24 cellular contexts compared by ENCODE assay signal in the genomic region with DNA sequence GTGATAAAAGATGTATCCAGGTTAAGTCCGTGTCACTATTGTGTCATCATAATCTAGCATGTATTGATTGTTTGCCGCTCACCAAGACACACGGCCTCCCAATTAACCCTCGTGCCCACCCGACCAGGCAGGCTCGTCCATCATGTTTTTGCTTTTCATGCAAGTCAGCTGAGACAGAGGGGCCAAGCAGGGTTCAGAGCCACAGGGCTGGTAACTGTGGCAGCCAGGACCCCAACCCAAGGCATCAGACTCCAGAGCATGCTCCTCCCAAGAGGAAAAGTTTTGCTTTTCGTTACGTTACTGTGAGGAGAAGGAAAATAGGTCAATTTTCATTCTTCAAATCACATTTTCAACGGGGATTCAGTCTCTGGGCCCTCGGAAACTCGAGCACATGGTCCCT.
A peak's percentile ranks its signal among the peaks of the same experiment; 100 is the strongest.
DNase-seq lines count a peak whose midpoint lies in the region; ATAC-seq, FAIRE-seq and TF ChIP-seq lines count a peak whose summit lies in the region.
"Had no signal": no experiment of that assay in that cellular context is flagged by ENCODE, and none has a peak within 500 bp of the region (broad histone marks: within the 10 kb centered on the region; RNA-seq: fewer than 3 reads in every experiment).

No MANE protein-coding gene starts in this region.

- H3K9me3 ChIP-seq in heart left ventricle (no peaks in the 10 kb centered on the region), esophagus muscularis mucosa (no peaks in the 10 kb centered on the region), neural progenitor cell (ENCODE audit: low read depth) (no peaks in the 10 kb centered on the region)
- H3K9me3 ChIP-seq in CD8-positive, alpha-beta T cell (ENCODE audit: low read length), result no peaks in the 10 kb centered on the region
- H3K9me3 ChIP-seq: BLaER1 had no signal

- DNase-seq in cardiac septum (ENCODE audit: low spot score) (peak; percentile 24), heart left ventricle (no peak), esophagus muscularis mucosa (ENCODE audit: extremely low spot score) (peak; percentile 77), neural progenitor cell (ENCODE audit: low spot score) (no peak), retina (peak; percentile 75), HTR-8/SVneo (ENCODE audit: insufficient read length, low spot score) (no peak)
- DNase-seq in CD8-positive, alpha-beta T cell, result no peak
- DNase-seq: CD4-positive, CD25-positive, alpha-beta regulatory T cell; CD8-positive, alpha-beta memory T cell; DMS 273 treated with DMSO at 0.1 percent for 48 hours; DMS79; EL; GDM1; GM23248; H9 had no signal

- no peaks in the 10 kb centered on the region for H3K9me3 Mint-ChIP-seq in neural progenitor cell
- no peaks in the 10 kb centered on the region for H3K9me3 Mint-ChIP-seq in CD8-positive, alpha-beta T cell
- H3K9me3 Mint-ChIP-seq: CD4-positive, CD25-positive, alpha-beta regulatory T cell; CD8-positive, alpha-beta memory T cell; H9 had no signal

- H3K4me1 Mint-ChIP-seq in neural progenitor cell, result peaks cover 21% of the 10 kb centered on the region
- no peaks in the 10 kb centered on the region for H3K4me1 Mint-ChIP-seq in CD8-positive, alpha-beta T cell (ENCODE audit: low read depth)
- H3K4me1 Mint-ChIP-seq: CD4-positive, CD25-positive, alpha-beta regulatory T cell; CD8-positive, alpha-beta memory T cell had no signal

- TF ChIP-seq POLR2A in heart left ventricle (IDR thresholded peaks at IDR 0.05) (no peak), esophagus muscularis mucosa (IDR thresholded peaks at IDR 0.05; ENCODE audit: low read depth) (no peak)

- no peak for TF ChIP-seq EP300 in esophagus muscularis mucosa (IDR thresholded peaks at IDR 0.05)

- H3K4me2 ChIP-seq in neural progenitor cell, result no peak overlapping the region
- H3K4me2 ChIP-seq: BLaER1 had no signal

- peak overlapping the region; percentile 33 for H3K27ac Mint-ChIP-seq in neural progenitor cell
- no peak overlapping the region for H3K27ac Mint-ChIP-seq in CD8-positive, alpha-beta T cell
- H3K27ac Mint-ChIP-seq: B cell; CD4-positive, CD25-positive, alpha-beta regulatory T cell; CD8-positive, alpha-beta memory T cell; H9 had no signal

- no peak overlapping the region for H3K9ac ChIP-seq in neural progenitor cell
- H3K9ac ChIP-seq: BLaER1, GM23248 had no signal

- H3K4me3 ChIP-seq in heart left ventricle (no peak overlapping the region), esophagus muscularis mucosa (no peak overlapping the region), neural progenitor cell (no peak overlapping the region)
- H3K4me3 ChIP-seq in CD8-positive, alpha-beta T cell (ENCODE audit: low read depth, low read length), result no peak overlapping the region
- H3K4me3 ChIP-seq: BLaER1, GM12878, GM23248 had no signal

- H3K4me3 Mint-ChIP-seq in neural progenitor cell, result no peak overlapping the region
- no peak overlapping the region for H3K4me3 Mint-ChIP-seq in CD8-positive, alpha-beta T cell
- H3K4me3 Mint-ChIP-seq: B cell; CD8-positive, alpha-beta memory T cell; H9 had no signal

- no peaks in the 10 kb centered on the region for H4K20me1 ChIP-seq in neural progenitor cell (ENCODE audit: low read depth)
- H4K20me1 ChIP-seq: BLaER1 had no signal

- peaks cover 9% of the 10 kb centered on the region for H3K27me3 Mint-ChIP-seq in neural progenitor cell (ENCODE audit: insufficient read depth, low read depth)
- H3K27me3 Mint-ChIP-seq in CD8-positive, alpha-beta T cell (ENCODE audit: low read depth), result no peaks in the 10 kb centered on the region
- H3K27me3 Mint-ChIP-seq: B cell had no signal

- no peak for FAIRE-seq in HTR-8/SVneo (lab: Jason Lieb, UNC)
- FAIRE-seq: A204.1, D721Med, GM12878 had no signal

- TF ChIP-seq CTCF in heart left ventricle (IDR thresholded peaks at IDR 0.05), result no peak
- TF ChIP-seq CTCF in esophagus muscularis mucosa (IDR thresholded peaks at IDR 0.05), result no peak
- no peak for TF ChIP-seq CTCF in neural progenitor cell (IDR thresholded peaks at IDR 0.05)
- TF ChIP-seq CTCF in CD8-positive, alpha-beta T cell (IDR thresholded peaks at IDR 0.05), result no peak

- ATAC-seq in heart left ventricle (no peak), GM18868 (IDR thresholded peaks at IDR 0.05; ENCODE audit: unreplicated experiment) (no peak)
- ATAC-seq in CD8-positive, alpha-beta T cell, result no peak
- ATAC-seq: GM12878, HCT116 had no signal

- POLR2A ChIA-PET in CD8-positive, alpha-beta T cell (lab: Charles Lee), result no interaction called here

- H3F3A ChIP-seq in neural progenitor cell (ENCODE audit: low read depth), result peaks cover 7% of the 10 kb centered on the region

- WGBS in heart left ventricle, 4 donors, result 64 to 78% (median 66%) methylated on average over 11 of the region's 11 CpGs
- 69% methylated on average over 11 of the region's 11 CpGs for WGBS in esophagus muscularis mucosa

- H3K79me2 ChIP-seq in neural progenitor cell (ENCODE audit: low read depth), result no peaks in the 10 kb centered on the region

- H3K4me1 ChIP-seq in heart left ventricle (no peaks in the 10 kb centered on the region), esophagus muscularis mucosa (no peaks in the 10 kb centered on the region), neural progenitor cell (peaks cover 12% of the 10 kb centered on the region)
- H3K4me1 ChIP-seq in CD8-positive, alpha-beta T cell (ENCODE audit: insufficient read depth, low read length), result no peaks in the 10 kb centered on the region
- H3K4me1 ChIP-seq: BLaER1 had no signal

- no peaks in the 10 kb centered on the region for H3K36me3 Mint-ChIP-seq in neural progenitor cell
- no peaks in the 10 kb centered on the region for H3K36me3 Mint-ChIP-seq in CD8-positive, alpha-beta T cell
- H3K36me3 Mint-ChIP-seq: CD4-positive, CD25-positive, alpha-beta regulatory T cell; CD8-positive, alpha-beta memory T cell had no signal

- H3K27me3 ChIP-seq in heart left ventricle (peaks cover 0 to 9% (median 0%) of the 10 kb centered on the region in 9 donors), esophagus muscularis mucosa (peaks cover 0 to 12% (median 0%) of the 10 kb centered on the region in 4 donors), neural progenitor cell (no peaks in the 10 kb centered on the region)
- H3K27me3 ChIP-seq in CD8-positive, alpha-beta T cell (ENCODE audit: insufficient read depth, low read length), result no peaks in the 10 kb centered on the region
- H3K27me3 ChIP-seq: BLaER1 had no signal

- H2AFZ ChIP-seq in neural progenitor cell (replicated peaks), result peak overlapping the region; percentile 26
- H2AFZ ChIP-seq: GM23248 had no signal

- H3K27ac ChIP-seq in heart left ventricle (no peak overlapping the region), esophagus muscularis mucosa (replicated peaks in 1 of 4) (no peak overlapping the region), neural progenitor cell (no peak overlapping the region)
- H3K27ac ChIP-seq in CD8-positive, alpha-beta T cell (ENCODE audit: low read depth, low read length), result no peak overlapping the region
- H3K27ac ChIP-seq: 22Rv1, BLaER1, C4-2B, GM23248 had no signal

- intact Hi-C loops in cardiac septum (cut with DNase I) (no loop called here), heart left ventricle (cut with DNase I) (no loop called here), esophagus muscularis mucosa (cut with DNase I) (no loop called here)
- intact Hi-C loops in CD8-positive, alpha-beta T cell (cut with DNase I, micrococcal nuclease), result no loop called here

- CTCF ChIA-PET in CD8-positive, alpha-beta T cell (lab: Charles Lee), result no interaction called here

- H3K36me3 ChIP-seq in heart left ventricle (no peaks in the 10 kb centered on the region), esophagus muscularis mucosa (no peaks in the 10 kb centered on the region), neural progenitor cell (no peaks in the 10 kb centered on the region)
- no peaks in the 10 kb centered on the region for H3K36me3 ChIP-seq in CD8-positive, alpha-beta T cell (ENCODE audit: insufficient read depth, low read length)
- H3K36me3 ChIP-seq: BLaER1 had no signal

Comparison
In these comparisons a context has a peak if more than half of its experiments do, and no peak if none do; other contexts are left out.
1. DNase-seq: peak in cardiac septum (single experiment), esophagus muscularis mucosa (single experiment) and retina (single experiment); none in heart left ventricle (0 of 5), neural progenitor cell (single experiment), HTR-8/SVneo (single experiment) and CD8-positive, alpha-beta T cell (0 of 7).